ENCODE assay signal across 31 cellular contexts in the genomic region with DNA sequence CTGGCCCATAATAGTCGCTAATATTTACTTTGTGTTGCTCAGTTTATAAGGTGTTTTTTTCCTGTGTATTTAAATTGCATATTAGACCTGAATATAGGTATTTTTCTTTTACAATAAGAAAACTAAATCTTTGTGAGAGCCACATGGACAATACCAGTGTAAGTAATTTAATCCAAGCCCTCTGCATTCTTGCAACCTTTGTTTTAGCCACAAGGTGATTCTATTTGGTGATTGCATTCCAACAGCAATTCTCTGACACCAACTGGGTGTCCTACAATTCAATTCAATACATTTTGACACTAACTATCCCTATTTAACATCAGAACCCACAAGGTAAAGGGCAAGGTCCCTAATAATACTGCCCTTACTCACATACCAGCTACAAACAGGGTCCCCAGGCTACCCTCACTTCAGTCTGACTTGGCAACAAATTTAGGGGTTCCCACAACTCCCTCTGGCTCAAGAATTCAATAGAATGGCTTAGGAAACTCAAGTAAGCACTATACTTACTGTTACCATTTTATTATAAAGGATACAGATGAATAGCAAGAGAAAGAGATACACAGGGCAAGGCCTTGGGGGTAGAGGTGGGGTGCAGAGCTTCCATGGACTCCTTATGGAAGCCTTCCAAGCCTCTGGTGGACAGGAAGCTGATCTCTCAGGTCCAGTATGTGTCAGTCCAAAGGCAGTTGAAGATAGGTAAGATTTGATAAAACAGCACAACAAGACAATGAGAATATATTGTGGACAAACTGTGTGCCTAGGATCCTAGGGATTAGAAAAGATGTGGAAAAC.
DNase-seq lines count a peak whose midpoint lies in the region; ATAC-seq, FAIRE-seq and TF ChIP-seq lines count a peak whose summit lies in the region.
"Had no signal": no experiment of that assay in that cellular context is flagged by ENCODE, and none has a peak within 500 bp of the region (broad histone marks: within the 10 kb centered on the region; RNA-seq: fewer than 3 reads in every experiment).

No MANE protein-coding gene starts in this region.

- no peaks in the 10 kb centered on the region for H3K27me3 Mint-ChIP-seq in HFFc6 (ENCODE audit: insufficient read depth)
- H3K27me3 Mint-ChIP-seq: activated naive CD8-positive, alpha-beta T cell treated with anti-CD3 and anti-CD28 coated beads, Interleukin-2, amount 10 ng/mL, durations not matched to agents 7 days and 5 days; dendritic cell treated with granulocyte-macrophage colony-stimulating factor and Interleukin-4, amounts not matched to agents 40 ng/mL and 50 ng/mL, for 4 days had no signal

- no peaks in the 10 kb centered on the region for H3K27me3 ChIP-seq in small intestine (ENCODE audit: control insufficient read depth in 2 of 2, insufficient read depth in 2 of 2, low read length in 2 of 2)
- H3K27me3 ChIP-seq: hepatocyte, pancreas, suprapubic skin, upper lobe of right lung had no signal

- no peak for ATAC-seq in HG02885 (IDR thresholded peaks at IDR 0.05; ENCODE audit: poor library complexity, unreplicated experiment)
- no peak for ATAC-seq in GM19395 (IDR thresholded peaks at IDR 0.05; ENCODE audit: unreplicated experiment)
- ATAC-seq in GM19324 (IDR thresholded peaks at IDR 0.05; ENCODE audit: low FRiP score, unreplicated experiment): no peak
- ATAC-seq: mucosa of descending colon; natural killer cell treated with Interleukin-12 subunit alpha and Interleukin-12 subunit beta and Interleukin-15 and Interleukin-18, amount 100 ng/mL, for 72 hours; pancreas; upper lobe of right lung had no signal

- WGBS in small intestine, 3 donors: 79 to 93% (median 89%) methylated on average over 1 of the region's 1 CpG

- peak overlapping the region; percentile 30; the same call in 1 of the 2 replicates for H3K27ac Mint-ChIP-seq in HFFc6
- H3K27ac Mint-ChIP-seq: activated naive CD8-positive, alpha-beta T cell treated with anti-CD3 and anti-CD28 coated beads, Interleukin-2, amount 10 ng/mL, durations not matched to agents 7 days and 5 days; activated T-cell treated with anti-CD3 and anti-CD28 coated beads, Interleukin-2, amount 50 U/mL, for 24 hours; dendritic cell treated with granulocyte-macrophage colony-stimulating factor and Interleukin-4, amounts not matched to agents 40 ng/mL and 50 ng/mL, for 4 days; natural killer cell treated with Interleukin-12 subunit alpha and Interleukin-12 subunit beta and Interleukin-15 and Interleukin-18, amount 100 ng/mL, for 72 hours had no signal

- H3K36me3 ChIP-seq in small intestine (ENCODE audit: control insufficient read depth in 2 of 2, insufficient read depth in 2 of 2, low read length in 2 of 2): no peaks in the 10 kb centered on the region
- H3K36me3 ChIP-seq: pancreas, suprapubic skin, upper lobe of right lung, WERI-Rb-1 had no signal

- DNase-seq in HFFc6: no peak
- peak; percentile 26 for DNase-seq in RPMI7951 (ENCODE audit: low read depth)
- DNase-seq in epithelial cell of prostate (ENCODE audit: low read depth, low spot score): no peak
- DNase-seq in small intestine: no peak
- no peak for DNase-seq in NCI-H2029 treated with DMSO at 0.1 percent for 48 hours (lab: John Stamatoyannopoulos, UW)
- DNase-seq: activated CD4-positive, alpha-beta T cell treated with anti-CD3 and anti-CD28 coated beads, Interleukin-2, amount 50 U/mL, for 1 hour; activated gamma-delta T cell; activated naive CD8-positive, alpha-beta T cell treated with anti-CD3 and anti-CD28 coated beads, Interleukin-2, amount 10 ng/mL, durations not matched to agents 7 days and 5 days; activated T-cell treated with anti-CD3 and anti-CD28 coated beads, Interleukin-2, amount 50 U/mL, for 24 hours; central memory CD4-positive, alpha-beta T cell; COR-L47; GDM1; Karpas-422; left cardiac atrium; mucosa of descending colon; NCI-H774; pancreas; retina; RPMI8226; stimulated activated naive CD4-positive, alpha-beta T cell treated with Interleukin-2 at 50 U/mL for 16 hours; upper lobe of right lung; WERI-Rb-1 had no signal

- no peaks in the 10 kb centered on the region for H3K9me3 ChIP-seq in small intestine (ENCODE audit: control insufficient read depth, low read depth)
- H3K9me3 ChIP-seq: mucosa of descending colon, pancreas, suprapubic skin, upper lobe of right lung had no signal

- H3K4me3 Mint-ChIP-seq in HFFc6: no peak overlapping the region; the same call in 1 of the 2 replicates
- H3K4me3 Mint-ChIP-seq: activated naive CD8-positive, alpha-beta T cell treated with anti-CD3 and anti-CD28 coated beads, Interleukin-2, amount 10 ng/mL, durations not matched to agents 7 days and 5 days; activated T-cell treated with anti-CD3 and anti-CD28 coated beads, Interleukin-2, amount 50 U/mL, for 24 hours; dendritic cell treated with granulocyte-macrophage colony-stimulating factor and Interleukin-4, amounts not matched to agents 40 ng/mL and 50 ng/mL, for 4 days; natural killer cell treated with Interleukin-12 subunit alpha and Interleukin-12 subunit beta and Interleukin-15 and Interleukin-18, amount 100 ng/mL, for 72 hours had no signal

- no peaks in the 10 kb centered on the region for H3K36me3 Mint-ChIP-seq in HFFc6 (ENCODE audit: low read depth)
- H3K36me3 Mint-ChIP-seq: natural killer cell treated with Interleukin-12 subunit alpha and Interleukin-12 subunit beta and Interleukin-15 and Interleukin-18, amount 100 ng/mL, for 72 hours had no signal

- peak overlapping the region; percentile 35 for H3K27ac ChIP-seq in epithelial cell of prostate
- no peak overlapping the region for H3K27ac ChIP-seq in small intestine (ENCODE audit: low read depth in 1 of 2, low read length in 1 of 2)
- H3K27ac ChIP-seq: C4-2B, hepatocyte, pancreas, suprapubic skin, upper lobe of right lung, WERI-Rb-1 had no signal

- peak; percentile 36 for FAIRE-seq in small intestine (lab: Jason Lieb, UNC)
- FAIRE-seq: pancreas had no signal

- H3K4me1 ChIP-seq in small intestine (ENCODE audit: control insufficient read depth in 2 of 2, insufficient read depth in 1 of 2, low read depth in 1 of 2, low read length in 1 of 2): peaks cover 0 to 7% of the 10 kb centered on the region in 2 donors
- H3K4me1 ChIP-seq: pancreas, upper lobe of right lung had no signal

- peaks cover 24% of the 10 kb centered on the region for H3K4me1 Mint-ChIP-seq in HFFc6 (ENCODE audit: low read depth)

- 0 out of 2 replicates have a peak, but pooled peaks have one; percentile 9 for TF ChIP-seq CTCF in HFFc6 (IDR thresholded peaks at IDR 0.05)

- no peaks in the 10 kb centered on the region for H3K9me3 Mint-ChIP-seq in HFFc6
- H3K9me3 Mint-ChIP-seq: dendritic cell treated with granulocyte-macrophage colony-stimulating factor and Interleukin-4, amounts not matched to agents 40 ng/mL and 50 ng/mL, for 4 days; natural killer cell treated with Interleukin-12 subunit alpha and Interleukin-12 subunit beta and Interleukin-15 and Interleukin-18, amount 100 ng/mL, for 72 hours had no signal

- no peak overlapping the region for H3K4me3 ChIP-seq in small intestine (ENCODE audit: low read depth in 1 of 2, low read length in 2 of 2)
- H3K4me3 ChIP-seq: hepatocyte, mucosa of descending colon, pancreas, smooth muscle cell, suprapubic skin, upper lobe of right lung had no signal
